8 cellular contexts compared by ENCODE assay signal in genomic region chr12:54561164-54561563, GRCh38. TPM values are rescaled to one million over a fixed set of nuclear protein-coding genes. Genes with fewer than 3 reads are reported as not detected.
DNase-seq lines count a peak whose midpoint lies in the region; ATAC-seq and TF ChIP-seq lines count a peak whose summit lies in the region.

No MANE protein-coding gene starts in this region.

- no peaks in the 10 kb centered on the region for H3K4me1 ChIP-seq in testis

- H3K27me3 ChIP-seq in testis: no peaks in the 10 kb centered on the region

- no peaks in the 10 kb centered on the region for H3K9me3 Mint-ChIP-seq in activated CD4-positive, alpha-beta T cell treated with anti-CD3 and anti-CD28 coated beads, Interleukin-2, amount 10 ng/mL, durations not matched to agents 24 days and 14 days
- H3K9me3 Mint-ChIP-seq in activated naive CD8-positive, alpha-beta T cell treated with anti-CD3 and anti-CD28 coated beads, Interleukin-2, amount 50 U/mL, for 24 hours: no peaks in the 10 kb centered on the region

- peak; percentile 82 for DNase-seq in activated CD4-positive, alpha-beta T cell treated with anti-CD3 and anti-CD28 coated beads, Interleukin-2, amount 10 ng/mL, durations not matched to agents 24 days and 14 days
- DNase-seq in activated CD4-positive, alpha-beta T cell treated with anti-CD3 and anti-CD28 coated beads for 4 hours: no peak
- DNase-seq in activated naive CD8-positive, alpha-beta T cell treated with anti-CD3 and anti-CD28 coated beads, Interleukin-2, amount 50 U/mL, for 24 hours: peak; percentile 25
- DNase-seq in medulla oblongata (ENCODE audit: extremely low spot score): peak; percentile 63
- peak; percentile 50 for DNase-seq in testis
- no peak for DNase-seq in HuH-7.5 (ENCODE audit: low spot score)
- no peak for DNase-seq in D341Med (ENCODE audit: low spot score)
- no peak for DNase-seq in COLO829 (ENCODE audit: low spot score)

- H3K9me3 ChIP-seq in testis: no peaks in the 10 kb centered on the region

- H3K27ac ChIP-seq in testis: peak overlapping the region; percentile 64 to 79

- peak overlapping the region; percentile 82 for H3K4me3 Mint-ChIP-seq in activated CD4-positive, alpha-beta T cell treated with anti-CD3 and anti-CD28 coated beads, Interleukin-2, amount 10 ng/mL, durations not matched to agents 24 days and 14 days
- H3K4me3 Mint-ChIP-seq in activated naive CD8-positive, alpha-beta T cell treated with anti-CD3 and anti-CD28 coated beads, Interleukin-2, amount 50 U/mL, for 24 hours: peak overlapping the region; percentile 75

- peak; percentile 30 for ATAC-seq in activated naive CD8-positive, alpha-beta T cell treated with anti-CD3 and anti-CD28 coated beads, Interleukin-2, amount 50 U/mL, for 24 hours

- no peaks in the 10 kb centered on the region for H3K36me3 ChIP-seq in testis (ENCODE audit: low read depth, missing control alignments)

- H3K27me3 Mint-ChIP-seq in activated CD4-positive, alpha-beta T cell treated with anti-CD3 and anti-CD28 coated beads, Interleukin-2, amount 10 ng/mL, durations not matched to agents 24 days and 14 days: no peaks in the 10 kb centered on the region
- no peaks in the 10 kb centered on the region for H3K27me3 Mint-ChIP-seq in activated naive CD8-positive, alpha-beta T cell treated with anti-CD3 and anti-CD28 coated beads, Interleukin-2, amount 50 U/mL, for 24 hours

- peak overlapping the region; percentile 27 to 47 for H3K4me3 ChIP-seq in testis

- peaks cover 8% of the 10 kb centered on the region for H3K36me3 Mint-ChIP-seq in activated CD4-positive, alpha-beta T cell treated with anti-CD3 and anti-CD28 coated beads, Interleukin-2, amount 10 ng/mL, durations not matched to agents 24 days and 14 days (ENCODE audit: low read depth)
- H3K36me3 Mint-ChIP-seq in activated naive CD8-positive, alpha-beta T cell treated with anti-CD3 and anti-CD28 coated beads, Interleukin-2, amount 50 U/mL, for 24 hours (ENCODE audit: low read depth): peaks cover 2% of the 10 kb centered on the region

- WGBS in testis, 2 donors: 12 to 27% methylated on average over 3 of the region's 3 CpGs

- intact Hi-C loops in activated CD4-positive, alpha-beta T cell treated with anti-CD3 and anti-CD28 coated beads, Interleukin-2, amount 10 ng/mL, durations not matched to agents 24 days and 14 days (cut with micrococcal nuclease): no loop called here
- intact Hi-C loops in testis (cut with DNase I; ENCODE audit: low total_unique reads): no loop called here

- H3K4me1 Mint-ChIP-seq in activated CD4-positive, alpha-beta T cell treated with anti-CD3 and anti-CD28 coated beads, Interleukin-2, amount 10 ng/mL, durations not matched to agents 24 days and 14 days: peaks cover 27% of the 10 kb centered on the region
- H3K4me1 Mint-ChIP-seq in activated naive CD8-positive, alpha-beta T cell treated with anti-CD3 and anti-CD28 coated beads, Interleukin-2, amount 50 U/mL, for 24 hours: peaks cover 30% of the 10 kb centered on the region

- TF ChIP-seq CTCF in testis (IDR thresholded peaks at IDR 0.05): no peak

- H3K27ac Mint-ChIP-seq in activated CD4-positive, alpha-beta T cell treated with anti-CD3 and anti-CD28 coated beads, Interleukin-2, amount 10 ng/mL, durations not matched to agents 24 days and 14 days: peak overlapping the region; percentile 92
- H3K27ac Mint-ChIP-seq in activated naive CD8-positive, alpha-beta T cell treated with anti-CD3 and anti-CD28 coated beads, Interleukin-2, amount 50 U/mL, for 24 hours: peak overlapping the region; percentile 79

- no peak for TF ChIP-seq POLR2A in testis (IDR thresholded peaks at IDR 0.05)

RNA-seq across cellular contexts. Expression of gene PDE1B, which starts 11.8 kb away (rescaled TPM):
- total RNA-seq in activated CD4-positive, alpha-beta T cell treated with anti-CD3 and anti-CD28 coated beads, Interleukin-2, amount 10 ng/mL, durations not matched to agents 24 days and 14 days: 23.6 and 26.3 TPM in 2 replicates
- total RNA-seq in testis: 1 to 10 TPM; 3.4 to 4.1 TPM
- polyA plus RNA-seq in testis (ENCODE audit: insufficient read depth, low read depth, low replicate concordance): 5.4 TPM

RNA-seq across cellular contexts. Expression of gene PPP1R1A, which starts 27.3 kb away (rescaled TPM):
- not detected in 2 replicates for total RNA-seq in activated CD4-positive, alpha-beta T cell treated with anti-CD3 and anti-CD28 coated beads, Interleukin-2, amount 10 ng/mL, durations not matched to agents 24 days and 14 days
- total RNA-seq in testis: 1 to 10 TPM; 6.1 to 6.9 TPM
- 6.3 TPM for polyA plus RNA-seq in testis (ENCODE audit: insufficient read depth, low read depth, low replicate concordance)

Comparison
In these comparisons a context has a peak if more than half of its experiments do, and no peak if none do; other contexts are left out.
1. DNase-seq: peak in activated CD4-positive, alpha-beta T cell treated with anti-CD3 and anti-CD28 coated beads, Interleukin-2, amount 10 ng/mL, durations not matched to agents 24 days and 14 days (single experiment), activated naive CD8-positive, alpha-beta T cell treated with anti-CD3 and anti-CD28 coated beads, Interleukin-2, amount 50 U/mL, for 24 hours (single experiment), medulla oblongata (single experiment) and testis (single experiment); none in activated CD4-positive, alpha-beta T cell treated with anti-CD3 and anti-CD28 coated beads for 4 hours (0 of 2), HuH-7.5 (single experiment), D341Med (single experiment) and COLO829 (single experiment).